26 cellular contexts compared by ENCODE assay signal in genomic region chr3:162491957-162492356, GRCh38.
DNase-seq lines count a peak whose midpoint lies in the region; ATAC-seq, FAIRE-seq and TF ChIP-seq lines count a peak whose summit lies in the region.
"Had no signal": no experiment of that assay in that cellular context is flagged by ENCODE, and none has a peak within 500 bp of the region (broad histone marks: within the 10 kb centered on the region; RNA-seq: fewer than 3 reads in every experiment).

No MANE protein-coding gene starts in this region.

- H3K27ac Mint-ChIP-seq in HFFc6 (peak overlapping the region; percentile 76; the same call in 1 of the 2 replicates), astrocyte (ENCODE audit: unreplicated experiment) (no peak overlapping the region)
- H3K27ac Mint-ChIP-seq: nephron progenitor cell; progenitor cell of endocrine pancreas; stimulated activated naive B cell treated with anti-CD40 and anti-IgM and Interleukin-4, amounts not matched to agents 10 μg/mL and 1 μg/mL and 100 μg/mL, for 72 hours; T-helper 1 cell treated with Interleukin-12 subunit alpha and Interleukin-12 subunit beta and Interleukin-4 antibody, amounts not matched to agents 30 μg/mL and 1 μg/mL, for 36 hours had no signal

- peaks cover 17% of the 10 kb centered on the region for H3K4me1 ChIP-seq in ACC112 (ENCODE audit: control insufficient read depth, insufficient read depth, low read length, unreplicated experiment)
- peaks cover 12% of the 10 kb centered on the region for H3K4me1 ChIP-seq in astrocyte (ENCODE audit: insufficient read depth, low read length)
- H3K4me1 ChIP-seq: adrenal gland, esophagus muscularis mucosa, left lung, testis had no signal

- H3K4me1 Mint-ChIP-seq in HFFc6 (ENCODE audit: low read depth) (peaks cover 22% of the 10 kb centered on the region), astrocyte (ENCODE audit: low read depth, unreplicated experiment) (peaks cover 13% of the 10 kb centered on the region)
- H3K4me1 Mint-ChIP-seq: CD8-positive, alpha-beta memory T cell; nephron progenitor cell; stimulated activated naive B cell treated with anti-CD40 and anti-IgM and Interleukin-4, amounts not matched to agents 10 μg/mL and 1 μg/mL and 100 μg/mL, for 72 hours had no signal

- H3K27ac ChIP-seq in ACC112 (ENCODE audit: low read depth, low read length) (peak overlapping the region; percentile 79), astrocyte (ENCODE audit: low read depth, low read length) (peak overlapping the region; percentile 74)
- H3K27ac ChIP-seq: adrenal gland, esophagus muscularis mucosa, heart left ventricle, left lung, testis had no signal

- no peaks in the 10 kb centered on the region for H3K9me3 ChIP-seq in astrocyte (ENCODE audit: insufficient read depth, low read depth, low read length)
- H3K9me3 ChIP-seq: adrenal gland, testis had no signal

- H3K79me2 ChIP-seq in ACC112 (ENCODE audit: control insufficient read depth, insufficient read depth, low read length, unreplicated experiment): no peaks in the 10 kb centered on the region
- H3K79me2 ChIP-seq in astrocyte (ENCODE audit: insufficient read depth, low read length): no peaks in the 10 kb centered on the region

- H3K36me3 Mint-ChIP-seq in HFFc6 (ENCODE audit: low read depth) (0 out of 2 replicates have a peak, but pooled peaks cover 5% of the 10 kb centered on the region), astrocyte (ENCODE audit: low read depth, unreplicated experiment) (no peaks in the 10 kb centered on the region)
- H3K36me3 Mint-ChIP-seq: CD8-positive, alpha-beta memory T cell; stimulated activated naive B cell treated with anti-CD40 and anti-IgM and Interleukin-4, amounts not matched to agents 10 μg/mL and 1 μg/mL and 100 μg/mL, for 72 hours had no signal

- no peaks in the 10 kb centered on the region for H3K27me3 Mint-ChIP-seq in HFFc6 (ENCODE audit: insufficient read depth)
- no peaks in the 10 kb centered on the region for H3K27me3 Mint-ChIP-seq in astrocyte (ENCODE audit: low read depth, unreplicated experiment)
- H3K27me3 Mint-ChIP-seq: progenitor cell of endocrine pancreas; stimulated activated naive B cell treated with anti-CD40 and anti-IgM and Interleukin-4, amounts not matched to agents 10 μg/mL and 1 μg/mL and 100 μg/mL, for 72 hours had no signal

- no peak for FAIRE-seq in astrocyte (lab: Jason Lieb, UNC)

- ATAC-seq in HG03521 (IDR thresholded peaks at IDR 0.05; ENCODE audit: unreplicated experiment): no peak
- ATAC-seq: HCT116; heart left ventricle; left lung; stimulated activated naive B cell treated with anti-CD40 and anti-IgM and Interleukin-4, amounts not matched to agents 10 μg/mL and 1 μg/mL and 100 μg/mL, for 72 hours had no signal

- DNase-seq in HFFc6 (no peak), astrocyte (ENCODE audit: low read depth) (peak; percentile 7), iris pigment epithelial cell (ENCODE audit: low read depth) (peak; percentile 74), NCI-H1092 (lab: John Stamatoyannopoulos, UW) (no peak), DMS153 treated with DMSO at 0.1 percent for 48 hours (lab: John Stamatoyannopoulos, UW; ENCODE audit: unreplicated experiment) (no peak), cerebellar cortex (ENCODE audit: low spot score) (no peak)
- DNase-seq: activated CD4-positive, alpha-beta T cell treated with anti-CD3 and anti-CD28 coated beads, Interleukin-2, amount 50 U/mL, for 4 hours; activated effector memory CD4-positive, alpha-beta T cell treated with anti-CD3 and anti-CD28 coated beads, Interleukin-2, amount 50 U/mL, for 16 hours; adrenal gland; CD8-positive, alpha-beta memory T cell; cerebellar nuclear complex; DMS79 treated with DMSO at 0.1 percent for 48 hours; effector memory CD4-positive, alpha-beta T cell; heart left ventricle; left lung; NCI-H526; nephron progenitor cell; stimulated activated CD4-positive, alpha-beta T cell treated with anti-CD3 and anti-CD28 coated beads, Interleukin-2, amount 100 ng/mL, for 24 hours; stimulated activated naive B cell treated with anti-CD40 and anti-IgM and Interleukin-4, amounts not matched to agents 10 μg/mL and 1 μg/mL and 100 μg/mL, for 72 hours; testis had no signal

- H3K36me3 ChIP-seq in ACC112 (ENCODE audit: insufficient read depth, low read length): no peaks in the 10 kb centered on the region
- no peaks in the 10 kb centered on the region for H3K36me3 ChIP-seq in astrocyte (ENCODE audit: insufficient read depth, low read length)
- H3K36me3 ChIP-seq: adrenal gland, esophagus muscularis mucosa, heart left ventricle, left lung had no signal

- H3K4me3 Mint-ChIP-seq in HFFc6 (peak overlapping the region; percentile 55; the same call in 1 of the 2 replicates), astrocyte (ENCODE audit: unreplicated experiment) (no peak overlapping the region)
- H3K4me3 Mint-ChIP-seq: CD8-positive, alpha-beta memory T cell; nephron progenitor cell; stimulated activated naive B cell treated with anti-CD40 and anti-IgM and Interleukin-4, amounts not matched to agents 10 μg/mL and 1 μg/mL and 100 μg/mL, for 72 hours; T-helper 1 cell treated with Interleukin-12 subunit alpha and Interleukin-12 subunit beta and Interleukin-4 antibody, amounts not matched to agents 30 μg/mL and 1 μg/mL, for 36 hours had no signal

- H3K9me3 Mint-ChIP-seq in HFFc6 (no peaks in the 10 kb centered on the region), astrocyte (ENCODE audit: unreplicated experiment) (peaks cover 3% of the 10 kb centered on the region)
- H3K9me3 Mint-ChIP-seq: nephron progenitor cell had no signal

- H3K4me2 ChIP-seq in astrocyte (ENCODE audit: low read length): peak overlapping the region; percentile 71

- H2AFZ ChIP-seq in ACC112 (ENCODE audit: low read length, unreplicated experiment) (no peak overlapping the region), astrocyte (ENCODE audit: low read depth, low read length) (no peak overlapping the region)

- H3K9ac ChIP-seq in astrocyte (ENCODE audit: low read length): no peak overlapping the region

- H3K27me3 ChIP-seq in ACC112 (ENCODE audit: insufficient read depth, low read length) (no peaks in the 10 kb centered on the region), astrocyte (ENCODE audit: insufficient read depth, low read length) (no peaks in the 10 kb centered on the region)
- H3K27me3 ChIP-seq: adrenal gland, esophagus muscularis mucosa, heart left ventricle, left lung, testis had no signal

- TF ChIP-seq CTCF in HFFc6 (IDR thresholded peaks at IDR 0.05) (no peak), astrocyte (IDR thresholded peaks at IDR 0.05; ENCODE audit: insufficient read depth, low read depth, low read length) (no peak)

- no peaks in the 10 kb centered on the region for H4K20me1 ChIP-seq in astrocyte (ENCODE audit: insufficient read depth, low read length)

- peak overlapping the region; percentile 62; the same call in 1 of the 2 replicates for H3K4me3 ChIP-seq in ACC112 (ENCODE audit: low read depth, low read length)
- H3K4me3 ChIP-seq in astrocyte (ENCODE audit: insufficient read depth, low read depth, low read length): no peak overlapping the region
- H3K4me3 ChIP-seq: esophagus muscularis mucosa, heart left ventricle, left lung, testis had no signal

Comparison
In these comparisons a context has a peak if more than half of its experiments do, and no peak if none do; other contexts are left out.
1. DNase-seq: peak in astrocyte (single experiment) and iris pigment epithelial cell (single experiment); none in HFFc6 (single experiment), NCI-H1092 (single experiment), DMS153 treated with DMSO at 0.1 percent for 48 hours (single experiment) and cerebellar cortex (single experiment).